In the genomic region with DNA sequence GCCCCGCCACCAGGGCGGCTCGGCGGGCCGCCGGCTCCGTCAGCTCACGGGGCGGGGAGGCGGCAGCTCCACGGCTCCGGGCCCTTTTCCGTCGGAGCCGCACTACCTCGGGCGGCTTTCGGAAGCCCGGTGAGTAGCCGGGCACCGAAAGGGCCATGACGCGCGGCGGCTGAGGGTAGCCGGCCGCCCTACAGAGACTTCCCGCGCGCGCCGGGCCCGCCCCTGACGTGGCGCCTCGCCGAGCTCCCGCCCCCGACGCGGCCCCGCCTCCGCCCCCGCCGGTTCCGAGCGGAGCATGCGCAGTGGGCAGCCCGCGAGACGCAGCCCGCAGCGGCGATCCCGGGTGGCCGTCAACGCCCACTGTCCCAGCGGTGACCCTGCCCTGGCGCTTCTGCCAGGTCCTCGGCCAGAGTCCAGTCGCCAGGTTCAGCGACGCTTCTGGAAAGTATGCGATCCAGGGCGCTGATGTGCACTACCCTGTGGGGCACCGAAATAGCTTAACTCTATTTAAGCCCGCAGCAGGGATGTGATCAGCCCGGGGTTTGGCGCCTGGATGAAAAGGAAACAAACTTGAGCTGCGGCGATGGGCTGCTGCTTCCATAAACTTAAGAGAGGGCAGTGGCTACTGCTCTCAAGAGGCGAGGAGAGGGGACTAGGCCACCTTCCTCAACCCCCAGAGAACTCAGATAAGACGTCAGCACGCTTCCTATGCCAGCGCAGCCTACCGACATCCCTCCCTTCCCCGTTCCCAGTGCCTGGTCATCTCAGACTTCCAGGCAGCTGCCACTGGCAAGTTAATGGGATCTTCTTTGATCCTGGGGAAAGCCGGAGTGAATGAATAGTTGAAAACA, we compare ENCODE assay signal across 8 cellular contexts. TPM values are rescaled to one million over a fixed set of nuclear protein-coding genes. Genes with fewer than 3 reads are reported as not detected.
DNase-seq lines count a peak whose midpoint lies in the region; ATAC-seq and TF ChIP-seq lines count a peak whose summit lies in the region.

A gene with protein sequence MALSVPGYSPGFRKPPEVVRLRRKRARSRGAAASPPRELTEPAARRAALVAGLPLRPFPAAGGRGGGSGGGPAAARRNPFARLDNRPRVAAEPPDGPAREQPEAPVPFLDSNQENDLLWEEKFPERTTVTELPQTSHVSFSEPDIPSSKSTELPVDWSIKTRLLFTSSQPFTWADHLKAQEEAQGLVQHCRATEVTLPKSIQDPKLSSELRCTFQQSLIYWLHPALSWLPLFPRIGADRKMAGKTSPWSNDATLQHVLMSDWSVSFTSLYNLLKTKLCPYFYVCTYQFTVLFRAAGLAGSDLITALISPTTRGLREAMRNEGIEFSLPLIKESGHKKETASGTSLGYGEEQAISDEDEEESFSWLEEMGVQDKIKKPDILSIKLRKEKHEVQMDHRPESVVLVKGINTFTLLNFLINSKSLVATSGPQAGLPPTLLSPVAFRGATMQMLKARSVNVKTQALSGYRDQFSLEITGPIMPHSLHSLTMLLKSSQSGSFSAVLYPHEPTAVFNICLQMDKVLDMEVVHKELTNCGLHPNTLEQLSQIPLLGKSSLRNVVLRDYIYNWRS (minus strand): TSS at position 200 of the 851 bp plus-strand sequence. CDS start 43 bp downstream, at position 157.

- H3K4me3 Mint-ChIP-seq in activated naive CD4-positive, alpha-beta T cell treated with anti-CD3 and anti-CD28 coated beads, Interleukin-2, amount 50 U/mL, for 24 hours, result peak within 1 kb of the TSS; percentile 93

- H3K27ac Mint-ChIP-seq in activated naive CD4-positive, alpha-beta T cell treated with anti-CD3 and anti-CD28 coated beads, Interleukin-2, amount 50 U/mL, for 24 hours, result peak within 1 kb of the TSS; percentile 81

- peak; percentile 99 for DNase-seq in GM10248 (ENCODE audit: extremely low spot score)
- peak; percentile 32 for DNase-seq in HFF-Myc (ENCODE audit: extremely low read depth, low read depth)
- peak; percentile 86 for DNase-seq in NAMALWA (ENCODE audit: low spot score)
- peak; percentile 51 for DNase-seq in glomerular endothelial cell (ENCODE audit: extremely low read depth, low read depth, low spot score)
- DNase-seq in omental fat pad (ENCODE audit: low spot score), result peak; percentile 49

- ATAC-seq in SK-N-SH treated with all-trans-retinoic acid at 6 μM for 48 hours, result peak; percentile 85
- peak; percentile 97 for ATAC-seq in omental fat pad (ENCODE audit: low FRiP score)

- POLR2A ChIA-PET in GM10248 (lab: Yijun Ruan, JAX), result interaction anchor here (0.5 to 1.0 kb wide), 9 partner anchors 14 to 690 kb away, joined by 3 to 7 read pairs (median 3); a partner anchor contains a TSS

- H3K36me3 Mint-ChIP-seq in activated naive CD4-positive, alpha-beta T cell treated with anti-CD3 and anti-CD28 coated beads, Interleukin-2, amount 50 U/mL, for 24 hours, result no peaks in the 10 kb centered on the region

- peak within 1 kb of the TSS; percentile 72 for H3K4me3 ChIP-seq in HFF-Myc (replicated peaks; ENCODE audit: low read depth, low read length)

- H3K9me3 Mint-ChIP-seq in activated naive CD4-positive, alpha-beta T cell treated with anti-CD3 and anti-CD28 coated beads, Interleukin-2, amount 50 U/mL, for 24 hours, result no peaks in the 10 kb centered on the region

- H3K27me3 Mint-ChIP-seq in activated naive CD4-positive, alpha-beta T cell treated with anti-CD3 and anti-CD28 coated beads, Interleukin-2, amount 50 U/mL, for 24 hours, result no peaks in the 10 kb centered on the region

- H3K27ac ChIP-seq in temporal lobe (ENCODE audit: low read depth, low read length), result peak within 1 kb of the TSS; percentile 14

- TF ChIP-seq CTCF in GM10248 (IDR thresholded peaks at IDR 0.05; ENCODE audit: control extremely low read depth, extremely low read depth, low read depth, missing control alignments) (no peak), HFF-Myc (IDR thresholded peaks at IDR 0.05; ENCODE audit: low read depth, low read length, missing control alignments) (no peak), omental fat pad (IDR thresholded peaks at IDR 0.05) (no peak)

- peaks cover 21% of the 10 kb centered on the region for H3K4me1 Mint-ChIP-seq in activated naive CD4-positive, alpha-beta T cell treated with anti-CD3 and anti-CD28 coated beads, Interleukin-2, amount 50 U/mL, for 24 hours

- CTCF ChIA-PET in GM10248 (lab: Yijun Ruan, JAX), result interaction anchor here (0.8 to 7.8 kb wide), 12 partner anchors 8 to 392 kb away, joined by 3 to 100 read pairs (median 3); no protein-coding TSS in a partner anchor

TF ChIP-seq in SK-N-SH treated with all-trans-retinoic acid at 6 μM for 48 hours, 23 proteins besides CTCF, POLR2A, EP300 and RAD21 (continues in another document):
- TF ChIP-seq ZFP30 (CRISPR knock-in tag; IDR thresholded peaks at IDR 0.05) (no peak), ZFP3 (CRISPR knock-in tag; IDR thresholded peaks at IDR 0.05) (no peak), BACH2 (CRISPR knock-in tag; IDR thresholded peaks at IDR 0.05; ENCODE audit: borderline replicate concordance) (no peak), OSR1 (CRISPR knock-in tag; IDR thresholded peaks at IDR 0.05) (no peak), TOX (CRISPR knock-in tag; IDR thresholded peaks at IDR 0.05; ENCODE audit: borderline replicate concordance) (no peak), RARB (CRISPR knock-in tag; IDR thresholded peaks at IDR 0.05) (no peak), PPARA (CRISPR knock-in tag; IDR thresholded peaks at IDR 0.05; ENCODE audit: borderline replicate concordance) (no peak)
- TF ChIP-seq, protein P1, sequence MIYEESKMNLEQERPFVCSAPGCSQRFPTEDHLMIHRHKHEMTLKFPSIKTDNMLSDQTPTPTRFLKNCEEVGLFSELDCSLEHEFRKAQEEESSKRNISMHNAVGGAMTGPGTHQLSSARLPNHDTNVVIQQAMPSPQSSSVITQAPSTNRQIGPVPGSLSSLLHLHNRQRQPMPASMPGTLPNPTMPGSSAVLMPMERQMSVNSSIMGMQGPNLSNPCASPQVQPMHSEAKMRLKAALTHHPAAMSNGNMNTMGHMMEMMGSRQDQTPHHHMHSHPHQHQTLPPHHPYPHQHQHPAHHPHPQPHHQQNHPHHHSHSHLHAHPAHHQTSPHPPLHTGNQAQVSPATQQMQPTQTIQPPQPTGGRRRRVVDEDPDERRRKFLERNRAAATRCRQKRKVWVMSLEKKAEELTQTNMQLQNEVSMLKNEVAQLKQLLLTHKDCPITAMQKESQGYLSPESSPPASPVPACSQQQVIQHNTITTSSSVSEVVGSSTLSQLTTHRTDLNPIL (CRISPR knock-in tag; IDR thresholded peaks at IDR 0.05; ENCODE audit: low read depth), result no peak
- TF ChIP-seq, protein P2, sequence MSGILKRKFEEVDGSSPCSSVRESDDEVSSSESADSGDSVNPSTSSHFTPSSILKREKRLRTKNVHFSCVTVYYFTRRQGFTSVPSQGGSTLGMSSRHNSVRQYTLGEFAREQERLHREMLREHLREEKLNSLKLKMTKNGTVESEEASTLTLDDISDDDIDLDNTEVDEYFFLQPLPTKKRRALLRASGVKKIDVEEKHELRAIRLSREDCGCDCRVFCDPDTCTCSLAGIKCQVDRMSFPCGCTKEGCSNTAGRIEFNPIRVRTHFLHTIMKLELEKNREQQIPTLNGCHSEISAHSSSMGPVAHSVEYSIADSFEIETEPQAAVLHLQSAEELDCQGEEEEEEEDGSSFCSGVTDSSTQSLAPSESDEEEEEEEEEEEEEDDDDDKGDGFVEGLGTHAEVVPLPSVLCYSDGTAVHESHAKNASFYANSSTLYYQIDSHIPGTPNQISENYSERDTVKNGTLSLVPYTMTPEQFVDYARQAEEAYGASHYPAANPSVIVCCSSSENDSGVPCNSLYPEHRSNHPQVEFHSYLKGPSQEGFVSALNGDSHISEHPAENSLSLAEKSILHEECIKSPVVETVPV (CRISPR knock-in tag; IDR thresholded peaks at IDR 0.05), result 0 out of 2 replicates have a peak, but pooled peaks have one; percentile 30
- TF ChIP-seq, protein P3, sequence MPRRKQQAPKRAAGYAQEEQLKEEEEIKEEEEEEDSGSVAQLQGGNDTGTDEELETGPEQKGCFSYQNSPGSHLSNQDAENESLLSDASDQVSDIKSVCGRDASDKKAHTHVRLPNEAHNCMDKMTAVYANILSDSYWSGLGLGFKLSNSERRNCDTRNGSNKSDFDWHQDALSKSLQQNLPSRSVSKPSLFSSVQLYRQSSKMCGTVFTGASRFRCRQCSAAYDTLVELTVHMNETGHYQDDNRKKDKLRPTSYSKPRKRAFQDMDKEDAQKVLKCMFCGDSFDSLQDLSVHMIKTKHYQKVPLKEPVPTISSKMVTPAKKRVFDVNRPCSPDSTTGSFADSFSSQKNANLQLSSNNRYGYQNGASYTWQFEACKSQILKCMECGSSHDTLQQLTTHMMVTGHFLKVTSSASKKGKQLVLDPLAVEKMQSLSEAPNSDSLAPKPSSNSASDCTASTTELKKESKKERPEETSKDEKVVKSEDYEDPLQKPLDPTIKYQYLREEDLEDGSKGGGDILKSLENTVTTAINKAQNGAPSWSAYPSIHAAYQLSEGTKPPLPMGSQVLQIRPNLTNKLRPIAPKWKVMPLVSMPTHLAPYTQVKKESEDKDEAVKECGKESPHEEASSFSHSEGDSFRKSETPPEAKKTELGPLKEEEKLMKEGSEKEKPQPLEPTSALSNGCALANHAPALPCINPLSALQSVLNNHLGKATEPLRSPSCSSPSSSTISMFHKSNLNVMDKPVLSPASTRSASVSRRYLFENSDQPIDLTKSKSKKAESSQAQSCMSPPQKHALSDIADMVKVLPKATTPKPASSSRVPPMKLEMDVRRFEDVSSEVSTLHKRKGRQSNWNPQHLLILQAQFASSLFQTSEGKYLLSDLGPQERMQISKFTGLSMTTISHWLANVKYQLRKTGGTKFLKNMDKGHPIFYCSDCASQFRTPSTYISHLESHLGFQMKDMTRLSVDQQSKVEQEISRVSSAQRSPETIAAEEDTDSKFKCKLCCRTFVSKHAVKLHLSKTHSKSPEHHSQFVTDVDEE (CRISPR knock-in tag; IDR thresholded peaks at IDR 0.05), result peak; percentile 76; the same call in 1 of the 2 replicates
- TF ChIP-seq, protein P4, sequence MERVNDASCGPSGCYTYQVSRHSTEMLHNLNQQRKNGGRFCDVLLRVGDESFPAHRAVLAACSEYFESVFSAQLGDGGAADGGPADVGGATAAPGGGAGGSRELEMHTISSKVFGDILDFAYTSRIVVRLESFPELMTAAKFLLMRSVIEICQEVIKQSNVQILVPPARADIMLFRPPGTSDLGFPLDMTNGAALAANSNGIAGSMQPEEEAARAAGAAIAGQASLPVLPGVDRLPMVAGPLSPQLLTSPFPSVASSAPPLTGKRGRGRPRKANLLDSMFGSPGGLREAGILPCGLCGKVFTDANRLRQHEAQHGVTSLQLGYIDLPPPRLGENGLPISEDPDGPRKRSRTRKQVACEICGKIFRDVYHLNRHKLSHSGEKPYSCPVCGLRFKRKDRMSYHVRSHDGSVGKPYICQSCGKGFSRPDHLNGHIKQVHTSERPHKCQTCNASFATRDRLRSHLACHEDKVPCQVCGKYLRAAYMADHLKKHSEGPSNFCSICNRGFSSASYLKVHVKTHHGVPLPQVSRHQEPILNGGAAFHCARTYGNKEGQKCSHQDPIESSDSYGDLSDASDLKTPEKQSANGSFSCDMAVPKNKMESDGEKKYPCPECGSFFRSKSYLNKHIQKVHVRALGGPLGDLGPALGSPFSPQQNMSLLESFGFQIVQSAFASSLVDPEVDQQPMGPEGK (CRISPR knock-in tag; IDR thresholded peaks at IDR 0.05; ENCODE audit: borderline replicate concordance), result no peak

RNA-seq across cellular contexts. Expression of the gene that starts here (rescaled TPM):
- 13.0 and 17.7 TPM in 2 replicates for total RNA-seq in glomerular endothelial cell
- 10 to 100 TPM in 2 of 4 donors, 1 to 10 TPM in 2; 5.0 to 15.3 (median 9.0) TPM for total RNA-seq in omental fat pad
- 19.9 TPM for total RNA-seq in temporal lobe

Comparison
In these comparisons a context has a peak if more than half of its experiments do, and no peak if none do; other contexts are left out.
1. Peak in every context shown above with its lines: DNase-seq, ATAC-seq, H3K4me3 ChIP-seq and H3K27ac ChIP-seq.
2. DNase-seq: peak in every context shown above with its lines; median percentile 99 in GM10248; 86 in NAMALWA; 51 in glomerular endothelial cell; 49 in omental fat pad; 32 in HFF-Myc.